In genomic region chr12:4293299-4293941, GRCh38 we compare ENCODE assay signal across 12 cellular contexts. TPM values are rescaled to one million over a fixed set of nuclear protein-coding genes. Genes with fewer than 3 reads are reported as not detected.
DNase-seq lines count a peak whose midpoint lies in the region; ATAC-seq, FAIRE-seq and TF ChIP-seq lines count a peak whose summit lies in the region.
"Had no signal": no experiment of that assay in that cellular context is flagged by ENCODE, and none has a peak within 500 bp of the region (broad histone marks: within the 10 kb centered on the region; RNA-seq: fewer than 3 reads in every experiment).

No MANE protein-coding gene starts in this region.

- in situ Hi-C loops in GM13976 (cut with MboI; ENCODE audit: low sequenced_read_pairs, unreplicated experiment): loop anchor here (25.0 kb wide), 1 partner anchor 306 kb away; no protein-coding TSS in a partner anchor

- H3K4me3 Mint-ChIP-seq in T-helper 17 cell (peak overlapping the region; percentile 85), natural killer cell (peak overlapping the region; percentile 77)

- no peaks in the 10 kb centered on the region for H3K9me3 Mint-ChIP-seq in natural killer cell

- H3K9me3 ChIP-seq in T-helper 17 cell (ENCODE audit: control insufficient read depth, low read length, poor library complexity, severe bottlenecking) (no peaks in the 10 kb centered on the region), kidney (ENCODE audit: control insufficient read depth in 1 of 2, low read length in 2 of 2) (no peaks in the 10 kb centered on the region)

- H3K4me1 Mint-ChIP-seq in T-helper 17 cell (peaks cover 62% of the 10 kb centered on the region), natural killer cell (peaks cover 61 to 92% of the 10 kb centered on the region in 2 donors)

- H3K36me3 ChIP-seq in kidney (ENCODE audit: control insufficient read depth in 1 of 2, insufficient read depth in 2 of 2, low read length in 2 of 2): no peaks in the 10 kb centered on the region

- intact Hi-C loops in natural killer cell (cut with micrococcal nuclease) (no loop called here), kidney (cut with DNase I) (no loop called here)

- H3K36me3 Mint-ChIP-seq in T-helper 17 cell (ENCODE audit: low read depth): peaks cover 14% of the 10 kb centered on the region
- H3K36me3 Mint-ChIP-seq in natural killer cell: peaks cover 18% of the 10 kb centered on the region

- TF ChIP-seq CTCF in natural killer cell (IDR thresholded peaks at IDR 0.05) (no peak), omental fat pad (IDR thresholded peaks at IDR 0.05) (no peak), kidney (IDR thresholded peaks at IDR 0.05; ENCODE audit: borderline replicate concordance, extremely low read depth, insufficient read depth) (no peak), GM13976 (IDR thresholded peaks at IDR 0.05; ENCODE audit: borderline replicate concordance, control extremely low read depth, extremely low read depth, insufficient read depth, missing control alignments) (no peak)

- H3K27ac Mint-ChIP-seq in T-helper 17 cell (peak overlapping the region; percentile 98), natural killer cell (peak overlapping the region; percentile 86 to 90)

- DNase-seq in CD1c-positive myeloid dendritic cell (ENCODE audit: extremely low spot score) (peak; percentile 35), T-helper 17 cell (no peak), astrocyte of the hippocampus (ENCODE audit: low read depth, low spot score) (peak; percentile 44), natural killer cell (no peak), omental fat pad (ENCODE audit: low spot score) (no peak), kidney (no peak), GM13976 (ENCODE audit: low spot score) (no peak)
- DNase-seq: activated CD4-positive, CD25-positive, alpha-beta regulatory T cell treated with anti-CD3 and anti-CD28 coated beads, Interleukin-2, amount 50 U/mL, for 72 hours; NCI-H2029 treated with DMSO at 0.1 percent for 48 hours; RPMI8226 had no signal

- no peaks in the 10 kb centered on the region for H3K27me3 Mint-ChIP-seq in T-helper 17 cell
- no peaks in the 10 kb centered on the region for H3K27me3 Mint-ChIP-seq in natural killer cell (ENCODE audit: low read depth in 2 of 2)

- H3K27ac ChIP-seq in kidney (ENCODE audit: low read depth in 2 of 2, low read length in 2 of 2): no peak overlapping the region

- ATAC-seq in T-helper 17 cell (peak; percentile 64), natural killer cell (peak; percentile 70 to 77 (median 73)), GM19328 (IDR thresholded peaks at IDR 0.05; ENCODE audit: unreplicated experiment) (no peak), omental fat pad (ENCODE audit: low FRiP score) (no peak)

- H3K4me3 ChIP-seq in kidney (ENCODE audit: low read length in 2 of 2): no peak overlapping the region

- no peak for FAIRE-seq in kidney (lab: Jason Lieb, UNC)
- FAIRE-seq: HTR-8/SVneo had no signal

- no peak overlapping the region for H3K9ac ChIP-seq in kidney (ENCODE audit: low read length in 2 of 2)

- H3K4me1 ChIP-seq in kidney (ENCODE audit: control insufficient read depth in 1 of 2, insufficient read depth in 1 of 2, low read depth in 1 of 2, low read length in 2 of 2): no peaks in the 10 kb centered on the region

RNA-seq across cellular contexts. Expression of gene CCND2, which starts 19.9 kb away (rescaled TPM):
- total RNA-seq in T-helper 17 cell (100 to 1,000 TPM; 197 to 225 TPM), natural killer cell (100 to 1,000 TPM; 164 to 247 (median 228) TPM), omental fat pad (100 to 1,000 TPM in 2 of 4 donors, 10 to 100 TPM in 2; 73.3 to 116 (median 92.6) TPM), kidney (94.4 TPM)
- 3.3 TPM for polyA plus RNA-seq in kidney (ENCODE audit: insufficient read depth, low read depth, low replicate concordance)

RNA-seq across cellular contexts. Expression of gene TIGAR, which starts 27.6 kb away (rescaled TPM):
- total RNA-seq in T-helper 17 cell (10 to 100 TPM in 1 of 2 donors, 1 to 10 TPM in 1; 7.8 to 10.7 TPM), natural killer cell (1 to 10 TPM; 6.1 to 7.4 (median 7.3) TPM), omental fat pad (10 to 100 TPM in 1 of 4 donors, 1 to 10 TPM in 3; 4.2 to 13.5 (median 5.3) TPM), kidney (11.8 TPM)
- 3.6 TPM for polyA plus RNA-seq in kidney (ENCODE audit: insufficient read depth, low read depth, low replicate concordance)

Comparison
In these comparisons a context has a peak if more than half of its experiments do, and no peak if none do; other contexts are left out.
1. DNase-seq: peak in CD1c-positive myeloid dendritic cell (single experiment) and astrocyte of the hippocampus (single experiment); none in T-helper 17 cell (0 of 3), natural killer cell (single experiment), omental fat pad (single experiment), kidney (single experiment) and GM13976 (single experiment).
2. ATAC-seq: peak in T-helper 17 cell (single experiment) and natural killer cell (3 of 3); none in GM19328 (single experiment) and omental fat pad (single experiment).